ENCODE assay signal across 1 cellular context in genomic region chr17:19762515-19762961, GRCh38.
TF ChIP-seq lines count a peak whose summit lies in the region.

No MANE protein-coding gene starts in this region.

TF ChIP-seq in GM12878, 131 proteins besides CTCF, POLR2A, EP300 and RAD21 (continued from another document):
- TF ChIP-seq HSF1 (IDR thresholded peaks at IDR 0.05; ENCODE audit: low read depth, low read length) (no peak), FOS (IDR thresholded peaks at IDR 0.05; ENCODE audit: borderline replicate concordance, extremely low read depth, insufficient read length) (no peak), HDAC2 (IDR thresholded peaks at IDR 0.05) (no peak), STAT1 (conservative IDR thresholded peaks at IDR 0.05) (no peak)
